In the genomic region with DNA sequence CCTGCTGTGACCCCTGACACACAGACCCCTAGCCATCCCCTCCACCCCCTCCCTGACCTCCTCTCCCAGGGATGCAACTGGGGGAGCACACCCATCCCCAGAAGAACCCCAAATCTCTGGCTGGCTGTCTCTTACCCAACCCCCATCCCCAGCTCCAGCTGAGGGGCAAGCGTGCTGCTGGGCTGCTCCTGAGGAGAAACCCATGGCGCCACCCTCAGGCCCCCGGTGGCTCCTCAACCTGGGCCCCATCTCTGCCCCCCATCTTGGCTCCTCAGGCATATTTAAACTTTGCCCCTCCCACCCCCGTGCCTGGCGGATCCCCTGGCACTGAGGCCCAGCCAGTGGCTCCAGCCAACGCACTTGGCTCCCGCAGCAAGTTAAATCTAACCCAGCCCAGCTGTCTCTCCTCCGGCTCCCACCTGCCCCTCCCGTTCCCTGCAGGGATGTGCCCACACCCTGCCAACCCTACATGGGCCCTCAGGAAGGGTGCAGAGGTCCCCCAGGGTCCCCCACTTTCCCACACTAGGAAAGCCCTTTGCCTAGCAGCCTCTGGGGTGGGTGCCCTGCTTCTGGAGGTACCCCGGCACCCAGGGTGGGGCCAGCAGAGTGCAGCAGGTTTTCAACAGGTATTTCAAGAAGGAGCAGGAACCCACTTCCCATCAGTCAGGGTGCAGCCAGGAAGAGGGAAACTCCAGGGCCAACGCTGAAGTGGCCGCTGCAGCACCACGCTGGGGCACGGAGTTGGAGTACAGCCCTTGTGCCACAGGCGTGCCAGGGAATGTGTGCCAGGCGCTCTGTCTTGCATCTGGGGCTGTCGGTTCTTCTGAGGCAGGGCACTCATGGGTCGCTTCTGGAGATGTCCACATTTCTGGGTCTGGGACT, we compare ENCODE assay signal across 14 cellular contexts. TPM values are rescaled to one million over a fixed set of nuclear protein-coding genes. Genes with fewer than 3 reads are reported as not detected.
"Had no signal": no experiment of that assay in that cellular context is flagged by ENCODE, and none has a peak within 500 bp of the region (broad histone marks: within the 10 kb centered on the region; RNA-seq: fewer than 3 reads in every experiment).

No MANE protein-coding gene starts in this region.

- H3K9me3 Mint-ChIP-seq: activated naive CD4-positive, alpha-beta T cell treated with anti-CD3 and anti-CD28 coated beads for 36 hours; stimulated activated naive CD8-positive, alpha-beta T cell treated with anti-CD3 and anti-CD28 coated beads, Interleukin-15, amount 100 ng/mL, for 72 hours had no signal

- H3K4me3 ChIP-seq: coronary artery, lung, sigmoid colon had no signal

- H3K27ac Mint-ChIP-seq: activated naive CD4-positive, alpha-beta T cell treated with anti-CD3 and anti-CD28 coated beads for 36 hours; naive thymus-derived CD4-positive, alpha-beta T cell; progenitor cell of endocrine pancreas; stimulated activated naive CD8-positive, alpha-beta T cell treated with anti-CD3 and anti-CD28 coated beads, Interleukin-15, amount 100 ng/mL, for 72 hours had no signal

- H3K4me3 Mint-ChIP-seq: activated naive CD4-positive, alpha-beta T cell treated with anti-CD3 and anti-CD28 coated beads for 36 hours; naive thymus-derived CD4-positive, alpha-beta T cell; stimulated activated naive CD8-positive, alpha-beta T cell treated with anti-CD3 and anti-CD28 coated beads, Interleukin-15, amount 100 ng/mL, for 72 hours had no signal

- H3K27ac ChIP-seq: coronary artery, epithelial cell of prostate, sigmoid colon had no signal

- H3K9me3 ChIP-seq: sigmoid colon had no signal

- H3K36me3 ChIP-seq: sigmoid colon had no signal

- DNase-seq: activated CD4-positive, alpha-beta T cell treated with anti-CD3 and anti-CD28 coated beads for 4 hours; activated naive CD4-positive, alpha-beta T cell treated with anti-CD3 and anti-CD28 coated beads for 36 hours; central memory CD4-positive, alpha-beta T cell; effector CD8-positive, alpha-beta T cell; naive thymus-derived CD4-positive, alpha-beta T cell; sigmoid colon; stimulated activated CD4-positive, alpha-beta T cell treated with anti-CD3 and anti-CD28 coated beads, Interleukin-4, amount 100 ng/mL, for 1 hour; stimulated activated CD8-positive, alpha-beta memory T cell treated with anti-CD3 and anti-CD28 coated beads, Interleukin-4, amount 100 ng/mL, for 48 hours; stimulated activated naive CD8-positive, alpha-beta T cell treated with anti-CD3 and anti-CD28 coated beads, Interleukin-15, amount 100 ng/mL, for 72 hours; T1000 had no signal

- ATAC-seq: naive thymus-derived CD4-positive, alpha-beta T cell; stimulated activated naive CD8-positive, alpha-beta T cell treated with anti-CD3 and anti-CD28 coated beads, Interleukin-15, amount 100 ng/mL, for 72 hours had no signal

- H3K36me3 Mint-ChIP-seq: naive thymus-derived CD4-positive, alpha-beta T cell had no signal

RNA-seq across cellular contexts. Expression of a gene that starts 12.9 kb away (rescaled TPM):
- total RNA-seq: activated naive CD4-positive, alpha-beta T cell treated with anti-CD3 and anti-CD28 coated beads for 36 hours; lung; naive thymus-derived CD4-positive, alpha-beta T cell; sigmoid colon had no signal
- polyA plus RNA-seq: lung; naive thymus-derived CD4-positive, alpha-beta T cell; sigmoid colon had no signal
